Comparison of ENCODE assay signal across 10 cellular contexts in genomic region chr12:103326190-103326589, GRCh38.
DNase-seq lines count a peak whose midpoint lies in the region; ATAC-seq and TF ChIP-seq lines count a peak whose summit lies in the region.
"Had no signal": no experiment of that assay in that cellular context is flagged by ENCODE, and none has a peak within 500 bp of the region (broad histone marks: within the 10 kb centered on the region; RNA-seq: fewer than 3 reads in every experiment).

No MANE protein-coding gene starts in this region.

- H3K27me3 ChIP-seq in HL-60 (ENCODE audit: insufficient read depth, poor library complexity, severe bottlenecking) (no peaks in the 10 kb centered on the region), mesendoderm (ENCODE audit: insufficient read depth, low read length, poor library complexity) (no peaks in the 10 kb centered on the region)

- WGBS in mesendoderm (ENCODE audit: extremely low coverage, insufficient coverage, low lambda C conversion rate), result no CpG with 5 or more reads among the region's 3 CpGs

- DNase-seq in DMS 273 (lab: John Stamatoyannopoulos, UW; ENCODE audit: unreplicated experiment), result peak; percentile 30
- no peak for DNase-seq in DMS 273 treated with DMSO at 0.1 percent for 48 hours (lab: John Stamatoyannopoulos, UW)
- DNase-seq in HL-60 (ENCODE audit: low read depth in 1 of 2, low spot score in 1 of 2), result peak in 1 of 2 experiments; percentile 9
- DNase-seq in RPMI8226, result peak; percentile 3
- peak; percentile 65 for DNase-seq in mesendoderm
- no peak for DNase-seq in globus pallidus (ENCODE audit: low spot score)
- no peak for DNase-seq in activated gamma-delta T cell treated with Interleukin-2 at 50 U/mL for 16 hours
- DNase-seq: activated CD4-positive, alpha-beta T cell treated with anti-CD3 and anti-CD28 coated beads, Interleukin-2, amount 50 U/mL, for 4 hours; left ventricle myocardium superior had no signal

- H3K4me2 ChIP-seq in mesendoderm (ENCODE audit: low read length), result no peak overlapping the region

- TF ChIP-seq CTCF in HL-60 (IDR thresholded peaks at IDR 0.05; ENCODE audit: insufficient read depth, low read length), result peak; percentile 15

- no peak overlapping the region for H3K9ac ChIP-seq in mesendoderm (ENCODE audit: low read length)

- H3K18ac ChIP-seq in mesendoderm (ENCODE audit: low read length), result no peak overlapping the region

- H2BK120ac ChIP-seq in mesendoderm (ENCODE audit: low read depth, low read length), result no peak overlapping the region

- no peak overlapping the region for H2BK5ac ChIP-seq in mesendoderm (ENCODE audit: low read length)

- ATAC-seq in HG03025 (IDR thresholded peaks at IDR 0.05; ENCODE audit: low FRiP score, unreplicated experiment), result no peak
- ATAC-seq: left ventricle myocardium superior had no signal

- no peak overlapping the region for H4K5ac ChIP-seq in mesendoderm (ENCODE audit: low read length)

- H3K79me1 ChIP-seq in mesendoderm (ENCODE audit: low read length), result no peaks in the 10 kb centered on the region

- H3K4me3 ChIP-seq in HL-60 (replicated peaks; ENCODE audit: insufficient read depth, low read length), result no peak overlapping the region
- no peak overlapping the region for H3K4me3 ChIP-seq in mesendoderm (ENCODE audit: low read length)

- no peaks in the 10 kb centered on the region for H3K4me1 ChIP-seq in mesendoderm (ENCODE audit: control insufficient read depth, low read depth, low read length)

- no peaks in the 10 kb centered on the region for H3K79me2 ChIP-seq in mesendoderm (ENCODE audit: control insufficient read depth, insufficient read depth, low read length)

- H4K8ac ChIP-seq in mesendoderm (ENCODE audit: low read depth, low read length), result no peak overlapping the region

- H3K23ac ChIP-seq in mesendoderm (ENCODE audit: low read length), result no peak overlapping the region

- H3K56ac ChIP-seq in mesendoderm (ENCODE audit: low read length), result no peak overlapping the region

- H3K27ac ChIP-seq in HL-60 (replicated peaks), result no peak overlapping the region
- H3K27ac ChIP-seq in mesendoderm (ENCODE audit: low read depth, low read length), result no peak overlapping the region

- no peak overlapping the region for H2AK5ac ChIP-seq in mesendoderm (ENCODE audit: low read length)

- H2BK15ac ChIP-seq in mesendoderm (replicated peaks; ENCODE audit: low read depth), result no peak overlapping the region

- no peaks in the 10 kb centered on the region for H3K36me3 ChIP-seq in mesendoderm (ENCODE audit: control insufficient read depth, insufficient read depth, low read length)

- no peak overlapping the region for H3K4ac ChIP-seq in mesendoderm (ENCODE audit: low read depth, low read length)

Comparison
In these comparisons a context has a peak if more than half of its experiments do, and no peak if none do; other contexts are left out.
1. DNase-seq: peak in DMS 273 (single experiment), RPMI8226 (single experiment) and mesendoderm (single experiment); none in DMS 273 treated with DMSO at 0.1 percent for 48 hours (single experiment), globus pallidus (single experiment) and activated gamma-delta T cell treated with Interleukin-2 at 50 U/mL for 16 hours (single experiment).